ENCODE assay signal across 10 cellular contexts in genomic region chr1:31170486-31170735, GRCh38.
DNase-seq lines count a peak whose midpoint lies in the region; ATAC-seq, FAIRE-seq and TF ChIP-seq lines count a peak whose summit lies in the region.
"Had no signal": no experiment of that assay in that cellular context is flagged by ENCODE, and none has a peak within 500 bp of the region (broad histone marks: within the 10 kb centered on the region; RNA-seq: fewer than 3 reads in every experiment).

No MANE protein-coding gene starts in this region.

- no peak overlapping the region for H3K27ac ChIP-seq in GM12878 (ENCODE audit: control insufficient read depth, insufficient read depth)
- H3K27ac ChIP-seq in mesodermal cell (ENCODE audit: low read depth, low read length, severe bottlenecking) = peak overlapping the region; percentile 76
- peak overlapping the region in 3 of 4 donors; percentile 48 to 69 (median 56) for H3K27ac ChIP-seq in tibial nerve

- intact Hi-C loops in activated naive CD4-positive, alpha-beta T cell treated with anti-CD3 and anti-CD28 coated beads for 36 hours (cut with micrococcal nuclease) = no loop called here
- intact Hi-C loops in GM12878 (cut with micrococcal nuclease; ENCODE audit: unreplicated experiment) = no loop called here

- H3K9me3 Mint-ChIP-seq in activated naive CD4-positive, alpha-beta T cell treated with anti-CD3 and anti-CD28 coated beads, Interleukin-2, amount 10 ng/mL, durations not matched to agents 7 days and 5 days = no peaks in the 10 kb centered on the region
- H3K9me3 Mint-ChIP-seq in activated naive CD4-positive, alpha-beta T cell treated with anti-CD3 and anti-CD28 coated beads for 36 hours = peaks cover 1% of the 10 kb centered on the region

- H3K27ac Mint-ChIP-seq in activated naive CD4-positive, alpha-beta T cell treated with anti-CD3 and anti-CD28 coated beads, Interleukin-2, amount 10 ng/mL, durations not matched to agents 7 days and 5 days = peak overlapping the region; percentile 55
- H3K27ac Mint-ChIP-seq in activated naive CD4-positive, alpha-beta T cell treated with anti-CD3 and anti-CD28 coated beads for 36 hours = no peak overlapping the region

- no TSS peak for BruUV-seq in GM12878 (replicated peaks; lab: Mats Ljungman, UMichigan)

- in situ Hi-C loops in GM12878 (cut with MboI) = no loop called here

- no peaks in the 10 kb centered on the region; a peak in 1 of 4 replicates for H3K27me3 ChIP-seq in GM12878 (replicated peaks in 1 of 2; ENCODE audit: control insufficient read depth in 2 of 2, insufficient read depth in 2 of 2, low read length in 1 of 2)
- no peaks in the 10 kb centered on the region for H3K27me3 ChIP-seq in tibial nerve

- FAIRE-seq in GM12878 (lab: Jason Lieb, UNC) = no peak
- FAIRE-seq: islet of Langerhans had no signal

- TF ChIP-seq RAD21 in GM12878 (IDR thresholded peaks at IDR 0.05; ENCODE audit: insufficient read depth, low read depth, low read length) = no peak

- H3K4me1 Mint-ChIP-seq in activated naive CD4-positive, alpha-beta T cell treated with anti-CD3 and anti-CD28 coated beads, Interleukin-2, amount 10 ng/mL, durations not matched to agents 7 days and 5 days = peaks cover 9% of the 10 kb centered on the region
- peaks cover 5% of the 10 kb centered on the region for H3K4me1 Mint-ChIP-seq in activated naive CD4-positive, alpha-beta T cell treated with anti-CD3 and anti-CD28 coated beads for 36 hours (ENCODE audit: low read depth)

- no peaks in the 10 kb centered on the region for H3K79me2 ChIP-seq in GM12878 (ENCODE audit: control insufficient read depth, insufficient read depth, low read length)

- TF ChIP-seq CTCF in GM12878 (IDR thresholded peaks at IDR 0.05 in 2 of 3, conservative IDR thresholded peaks at IDR 0.05 in 1 of 3; ENCODE audit: control insufficient read depth in 2 of 3, extremely low read depth in 1 of 3, insufficient read depth in 1 of 3, low read depth in 3 of 3, low read length in 3 of 3) = no peak
- TF ChIP-seq CTCF in tibial nerve (IDR thresholded peaks at IDR 0.05) = no peak

- POLR2A ChIA-PET in GM12878 (lab: Charles Lee) = no interaction called here

- peak overlapping the region; percentile 60; the same call in 1 of the 2 replicates for H2AFZ ChIP-seq in GM12878 (ENCODE audit: control insufficient read depth, low read depth, low read length)

- SMC1A ChIA-PET in GM12878 (lab: Charles Lee; ENCODE audit: uncharacterized antibody, unreplicated experiment) = interaction anchor here (0.6 to 1.2 kb wide), 2 partner anchors 18 to 25 kb away, joined by 3 read pairs; no protein-coding TSS in a partner anchor

- TF ChIP-seq POLR2A in GM12878 (IDR thresholded peaks at IDR 0.05; ENCODE audit: low read depth, low read length) = no peak
- TF ChIP-seq POLR2A in tibial nerve (IDR thresholded peaks at IDR 0.05) = no peak

- no peak for ATAC-seq in GM12878

- H3K27me3 Mint-ChIP-seq in activated naive CD4-positive, alpha-beta T cell treated with anti-CD3 and anti-CD28 coated beads, Interleukin-2, amount 10 ng/mL, durations not matched to agents 7 days and 5 days = no peaks in the 10 kb centered on the region
- H3K27me3 Mint-ChIP-seq in activated naive CD4-positive, alpha-beta T cell treated with anti-CD3 and anti-CD28 coated beads for 36 hours (ENCODE audit: low read depth) = no peaks in the 10 kb centered on the region

- H3K4me2 ChIP-seq in GM12878 (ENCODE audit: control insufficient read depth, insufficient read depth) = no peak overlapping the region

- no peaks in the 10 kb centered on the region for H3K9me3 ChIP-seq in GM12878 (replicated peaks; ENCODE audit: control insufficient read depth, insufficient read depth, low read length)
- no peaks in the 10 kb centered on the region for H3K9me3 ChIP-seq in mesodermal cell (ENCODE audit: control insufficient read depth, low read length)
- peaks cover 0 to under 1% (median 0%) of the 10 kb centered on the region in 4 donors for H3K9me3 ChIP-seq in tibial nerve

- RAD21 ChIA-PET in GM12878 (lab: Charles Lee; ENCODE audit: unreplicated experiment) = interaction anchor here (1.2 kb wide), 1 partner anchor 11 kb away, joined by 4 read pairs; no protein-coding TSS in a partner anchor

- no peak overlapping the region for H3K4me3 Mint-ChIP-seq in activated naive CD4-positive, alpha-beta T cell treated with anti-CD3 and anti-CD28 coated beads, Interleukin-2, amount 10 ng/mL, durations not matched to agents 7 days and 5 days
- no peak overlapping the region for H3K4me3 Mint-ChIP-seq in activated naive CD4-positive, alpha-beta T cell treated with anti-CD3 and anti-CD28 coated beads for 36 hours

- CTCF ChIA-PET in activated naive CD4-positive, alpha-beta T cell treated with anti-CD3 and anti-CD28 coated beads, Interleukin-2, amount 10 ng/mL, durations not matched to agents 7 days and 5 days (lab: Charles Lee) = interaction anchor here (0.6 to 2.4 kb wide), 4 partner anchors 9 to 166 kb away, joined by 3 to 8 read pairs (median 6); no protein-coding TSS in a partner anchor
- CTCF ChIA-PET in activated naive CD4-positive, alpha-beta T cell treated with anti-CD3 and anti-CD28 coated beads for 36 hours (lab: Charles Lee) = interaction anchor here (1.7 kb wide), 1 partner anchor 11 kb away, joined by 9 read pairs; no protein-coding TSS in a partner anchor
- CTCF ChIA-PET in GM12878 (lab: Yijun Ruan, JAX) = interaction anchor here (1.7 to 4.2 kb wide), 3 partner anchors 8 to 14 kb away, joined by 10 to 20 read pairs (median 13); no protein-coding TSS in a partner anchor

- no peaks in the 10 kb centered on the region for H3K36me3 ChIP-seq in GM12878 (ENCODE audit: control insufficient read depth in 2 of 2, insufficient read depth in 2 of 2, low read length in 1 of 2)
- no peaks in the 10 kb centered on the region for H3K36me3 ChIP-seq in mesodermal cell (ENCODE audit: control insufficient read depth, insufficient read depth, low read length)
- H3K36me3 ChIP-seq in tibial nerve = no peaks in the 10 kb centered on the region

- H3K4me1 ChIP-seq in GM12878 (ENCODE audit: control insufficient read depth, insufficient read depth, low read length) (peaks cover 4% of the 10 kb centered on the region), mesodermal cell (ENCODE audit: control insufficient read depth, insufficient read depth, low read length, poor library complexity, severe bottlenecking) (no peaks in the 10 kb centered on the region), tibial nerve (peaks cover 0 to 11% (median 0%) of the 10 kb centered on the region in 4 donors)

- DNase-seq in activated naive CD4-positive, alpha-beta T cell treated with anti-CD3 and anti-CD28 coated beads, Interleukin-2, amount 10 ng/mL, durations not matched to agents 7 days and 5 days = no peak
- DNase-seq in activated naive CD4-positive, alpha-beta T cell treated with anti-CD3 and anti-CD28 coated beads for 36 hours = no peak
- DNase-seq in GM12878 (ENCODE audit: low read depth, low spot score) (no peak), tibial nerve (ENCODE audit: low spot score in 2 of 2) (no peak), Kasumi-1 (lab: John Stamatoyannopoulos, UW) (no peak), anterior cingulate cortex (lab: John Stamatoyannopoulos, UW) (no peak), AG08396 (ENCODE audit: low spot score) (no peak)
- DNase-seq: activated effector memory CD4-positive, alpha-beta T cell treated with Interleukin-2 at 50 U/mL for 16 hours had no signal

- H4K20me1 ChIP-seq in GM12878 (ENCODE audit: control insufficient read depth, insufficient read depth) = no peaks in the 10 kb centered on the region

- WGBS in GM12878 (ENCODE audit: insufficient coverage, insufficient replicate concordance, low lambda C conversion rate, missing lambda C conversion rate) = 71% methylated on average over 4 of the region's 4 CpGs
- WGBS in mesodermal cell (ENCODE audit: insufficient coverage in 2 of 2), 2 experiments = 89 to 98% methylated on average over 4 of the region's 4 CpGs
- WGBS in tibial nerve, 2 donors = 78 to 83% methylated on average over 4 of the region's 4 CpGs

- H3K4me3 ChIP-seq in GM12878 = no peak overlapping the region
- H3K4me3 ChIP-seq in mesodermal cell (ENCODE audit: extremely low read depth, insufficient read depth, low read length, poor library complexity, severe bottlenecking) = no peak overlapping the region
- no peak overlapping the region for H3K4me3 ChIP-seq in tibial nerve

- TF ChIP-seq EP300 in GM12878 (IDR thresholded peaks at IDR 0.05; ENCODE audit: borderline replicate concordance in 1 of 2, control insufficient read depth in 1 of 2, low read depth in 2 of 2, low read length in 2 of 2) (no peak), tibial nerve (IDR thresholded peaks at IDR 0.05) (no peak)

- no peaks in the 10 kb centered on the region for H3K36me3 Mint-ChIP-seq in activated naive CD4-positive, alpha-beta T cell treated with anti-CD3 and anti-CD28 coated beads, Interleukin-2, amount 10 ng/mL, durations not matched to agents 7 days and 5 days
- no peaks in the 10 kb centered on the region for H3K36me3 Mint-ChIP-seq in activated naive CD4-positive, alpha-beta T cell treated with anti-CD3 and anti-CD28 coated beads for 36 hours (ENCODE audit: low read depth)

- no peak overlapping the region for H3K9ac ChIP-seq in GM12878 (ENCODE audit: control insufficient read depth, insufficient read depth, low read length)
